22 cellular contexts compared by ENCODE assay signal in genomic region chr19:11171144-11171543, GRCh38. TPM values are rescaled to one million over a fixed set of nuclear protein-coding genes. Genes with fewer than 3 reads are reported as not detected.
DNase-seq lines count a peak whose midpoint lies in the region; ATAC-seq, FAIRE-seq and TF ChIP-seq lines count a peak whose summit lies in the region.
"Had no signal": no experiment of that assay in that cellular context is flagged by ENCODE, and none has a peak within 500 bp of the region (broad histone marks: within the 10 kb centered on the region; RNA-seq: fewer than 3 reads in every experiment).

No MANE protein-coding gene starts in this region.

- TF ChIP-seq POLR2A in heart left ventricle (IDR thresholded peaks at IDR 0.05) (no peak), HepG2 (IDR thresholded peaks at IDR 0.05; ENCODE audit: insufficient read depth in 1 of 2, low read depth in 2 of 2, low read length in 2 of 2) (no peak), spleen (IDR thresholded peaks at IDR 0.05) (no peak)

- no peak for FAIRE-seq in HepG2 (lab: Jason Lieb, UNC)
- FAIRE-seq: G401.6 had no signal

- TF ChIP-seq EP300 in HepG2 (IDR thresholded peaks at IDR 0.05; ENCODE audit: low read depth in 2 of 2, low read length in 2 of 2) (no peak), HepG2 (CRISPR knock-in tag; IDR thresholded peaks at IDR 0.05; ENCODE audit: borderline replicate concordance) (no peak), SK-N-SH (IDR thresholded peaks at IDR 0.05; ENCODE audit: borderline replicate concordance in 1 of 2, low read depth in 1 of 2, low read length in 1 of 2) (no peak)

- intact Hi-C loops in heart left ventricle (cut with DNase I): no loop called here
- intact Hi-C loops in HepG2 (cut with micrococcal nuclease; ENCODE audit: unreplicated experiment): no loop called here
- intact Hi-C loops in spleen (cut with DNase I; ENCODE audit: low total_unique reads): no loop called here

- no peak overlapping the region for H3K4me2 ChIP-seq in HepG2 (ENCODE audit: low read depth, low read length)
- H3K4me2 ChIP-seq in SK-N-SH: no peak overlapping the region

- in situ Hi-C loops in HepG2 (cut with HindIII; ENCODE audit: extremely low pct_ligation_motif_present, low pct_unique_long_range_greater_than_20kb): no loop called here

- CTCF ChIA-PET in HepG2 (lab: Yijun Ruan, JAX; ENCODE audit: low intra/inter-chr PET ratio, low total read pairs) (no interaction called here), SK-N-SH (lab: Yijun Ruan, JAX) (interaction anchor here (1.2 to 1.6 kb wide), 2 partner anchors 32 to 45 kb away, joined by 4 read pairs; no protein-coding TSS in a partner anchor)

- ATAC-seq in heart left ventricle (no peak), HepG2 (0 out of 3 replicates have a peak, but pooled peaks have one; percentile 28)
- ATAC-seq: PC-3 had no signal

- POLR2A ChIA-PET in HepG2 (lab: Yijun Ruan, JAX): no interaction called here
- POLR2A ChIA-PET in SK-N-SH (lab: Yijun Ruan, JAX): no interaction called here

- TF ChIP-seq CTCF in right atrium auricular region (IDR thresholded peaks at IDR 0.05) (no peak), heart left ventricle (IDR thresholded peaks at IDR 0.05) (no peak), HepG2 (CRISPR knock-in tag; IDR thresholded peaks at IDR 0.05) (no peak), spleen (IDR thresholded peaks at IDR 0.05 in 8 of 11, conservative IDR thresholded peaks at IDR 0.05 in 3 of 11) (no peak), SK-N-SH (IDR thresholded peaks at IDR 0.05) (no peak)

- H3K36me3 ChIP-seq in right atrium auricular region (peaks cover 98% of the 10 kb centered on the region), heart left ventricle (peaks cover 0 to 100% (median 95%) of the 10 kb centered on the region in 9 donors), HepG2 (replicated peaks in 1 of 2; ENCODE audit: control insufficient read depth in 1 of 2, insufficient read depth in 2 of 2, low read length in 2 of 2) (peaks cover 4 to 20% of the 10 kb centered on the region in 2 experiments; a peak in 3 of 5 replicates), subcutaneous abdominal adipose tissue (ENCODE audit: control insufficient read depth in 5 of 5, insufficient read depth in 5 of 5, low read length in 5 of 5) (peaks cover 0 to 84% (median 71%) of the 10 kb centered on the region in 5 donors), spleen (peaks cover 0 to 94% (median 18%) of the 10 kb centered on the region in 6 donors), SK-N-SH (replicated peaks in 1 of 2; ENCODE audit: control insufficient read depth in 1 of 2, insufficient read depth in 2 of 2, low read length in 1 of 2) (peaks cover 42 to 56% of the 10 kb centered on the region in 2 experiments)

- H3K4me3 ChIP-seq in right atrium auricular region (no peak overlapping the region), heart left ventricle (no peak overlapping the region), HepG2 (replicated peaks in 1 of 3; ENCODE audit: insufficient read depth in 1 of 3, low read depth in 2 of 3, low read length in 3 of 3) (no peak overlapping the region), subcutaneous abdominal adipose tissue (ENCODE audit: low read depth in 1 of 5, low read length in 5 of 5) (no peak overlapping the region), spleen (no peak overlapping the region), SK-N-SH (ENCODE audit: low read depth in 2 of 2, low read length in 1 of 2) (no peak overlapping the region)

- peaks cover 24% of the 10 kb centered on the region for H3F3A ChIP-seq in SK-N-SH (replicated peaks; ENCODE audit: insufficient read depth)

- H3K9ac ChIP-seq in HepG2 (ENCODE audit: insufficient read depth, low read depth, low read length): no peak overlapping the region
- no peak overlapping the region for H3K9ac ChIP-seq in subcutaneous abdominal adipose tissue (ENCODE audit: low read length in 5 of 5)
- H3K9ac ChIP-seq in SK-N-SH: no peak overlapping the region

- peaks cover 0 to 8% of the 10 kb centered on the region in 2 donors for H3K4me1 ChIP-seq in right atrium auricular region
- peaks cover 0 to 18% (median 6%) of the 10 kb centered on the region in 12 donors for H3K4me1 ChIP-seq in heart left ventricle
- H3K4me1 ChIP-seq in HepG2 (ENCODE audit: insufficient read depth, low read length): no peaks in the 10 kb centered on the region
- H3K4me1 ChIP-seq in subcutaneous abdominal adipose tissue (ENCODE audit: control insufficient read depth in 5 of 5, insufficient read depth in 5 of 5, low read length in 5 of 5): peaks cover 7 to 29% (median 21%) of the 10 kb centered on the region in 5 donors
- H3K4me1 ChIP-seq in spleen: no peaks in the 10 kb centered on the region
- peaks cover 0 to 16% of the 10 kb centered on the region in 2 experiments; a peak in 2 of 4 replicates for H3K4me1 ChIP-seq in SK-N-SH (ENCODE audit: control insufficient read depth in 1 of 2, insufficient read depth in 2 of 2, low read depth in 1 of 2, low read length in 1 of 2)

- H4K20me1 ChIP-seq in HepG2 (ENCODE audit: insufficient read depth, low read length) (no peaks in the 10 kb centered on the region), SK-N-SH (ENCODE audit: insufficient read depth) (no peaks in the 10 kb centered on the region)

- H3K27ac ChIP-seq in right atrium auricular region (peak overlapping the region; percentile 8), heart left ventricle (peak overlapping the region in 3 of 12 donors; percentile 5 to 86 (median 36)), HepG2 (ENCODE audit: extremely low read length, insufficient read depth, low read length) (no peak overlapping the region), subcutaneous abdominal adipose tissue (ENCODE audit: low read depth, low read length) (peak overlapping the region; percentile 41), spleen (no peak overlapping the region), SK-N-SH (ENCODE audit: low read depth in 2 of 2, low read length in 1 of 2) (no peak overlapping the region)
- H3K27ac ChIP-seq: HL-60 had no signal

- DNase-seq in right atrium auricular region (ENCODE audit: low spot score) (no peak), heart left ventricle (no peak), HepG2 (ENCODE audit: low spot score) (no peak), spleen (no peak), SK-N-SH (no peak), C1 segment of cervical spinal cord (lab: John Stamatoyannopoulos, UW) (no peak)
- DNase-seq in stimulated activated CD4-positive, alpha-beta T cell treated with anti-CD3 and anti-CD28 coated beads, Interleukin-15, amount 100 ng/mL, for 24 hours: no peak
- DNase-seq: 8988T; CD4-positive, CD25-positive, alpha-beta regulatory T cell; COR-L47; DMS 273 treated with DMSO at 0.1 percent for 48 hours; H7; IMR-90; NCI-H1417; NCI-H187 treated with DMSO at 0.1 percent for 48 hours; NCI-H345; NCI-H524 treated with DMSO at 0.1 percent for 48 hours; PC-3; RPMI8226 had no signal

- 55 to 70% (median 62%) methylated on average over 5 of the region's 5 CpGs for WGBS in heart left ventricle, 4 donors
- WGBS in HepG2 (ENCODE audit: low lambda C conversion rate): 80% methylated on average over 5 of the region's 5 CpGs
- WGBS in spleen, 5 donors: 78 to 90% (median 84%) methylated on average over 5 of the region's 5 CpGs
- WGBS in SK-N-SH (ENCODE audit: low lambda C conversion rate): 93% methylated on average over 5 of the region's 5 CpGs

- H2AFZ ChIP-seq in HepG2 (ENCODE audit: low read length): no peak overlapping the region
- H2AFZ ChIP-seq in SK-N-SH (ENCODE audit: low read depth): no peak overlapping the region

- no peaks in the 10 kb centered on the region for H3K79me2 ChIP-seq in HepG2 (ENCODE audit: insufficient read depth, low read length)
- peaks cover 3% of the 10 kb centered on the region; the same call in 1 of the 2 replicates for H3K79me2 ChIP-seq in SK-N-SH (ENCODE audit: insufficient read depth)

- BruUV-seq in HepG2 (replicated peaks; lab: Mats Ljungman, UMichigan): no TSS peak

- no peaks in the 10 kb centered on the region for H3K9me3 ChIP-seq in right atrium auricular region
- no peaks in the 10 kb centered on the region for H3K9me3 ChIP-seq in heart left ventricle
- H3K9me3 ChIP-seq in HepG2 (ENCODE audit: low read length): no peaks in the 10 kb centered on the region
- H3K9me3 ChIP-seq in subcutaneous abdominal adipose tissue (ENCODE audit: control insufficient read depth in 5 of 5, low read length in 5 of 5): no peaks in the 10 kb centered on the region
- H3K9me3 ChIP-seq in spleen: no peaks in the 10 kb centered on the region
- H3K9me3 ChIP-seq in SK-N-SH: no peaks in the 10 kb centered on the region

- H3K27me3 ChIP-seq in right atrium auricular region: no peaks in the 10 kb centered on the region
- H3K27me3 ChIP-seq in heart left ventricle: no peaks in the 10 kb centered on the region
- H3K27me3 ChIP-seq in HepG2 (ENCODE audit: control insufficient read depth in 1 of 2, insufficient read depth in 2 of 2, low read length in 2 of 2): no peaks in the 10 kb centered on the region
- H3K27me3 ChIP-seq in subcutaneous abdominal adipose tissue (ENCODE audit: control insufficient read depth in 5 of 5, insufficient read depth in 4 of 5, low read length in 5 of 5): no peaks in the 10 kb centered on the region
- no peaks in the 10 kb centered on the region for H3K27me3 ChIP-seq in spleen (replicated peaks in 1 of 7)
- H3K27me3 ChIP-seq in SK-N-SH (ENCODE audit: insufficient read depth): no peaks in the 10 kb centered on the region

- TF ChIP-seq RAD21 in HepG2 (CRISPR knock-in tag; IDR thresholded peaks at IDR 0.05): no peak
- no peak for TF ChIP-seq RAD21 in SK-N-SH (IDR thresholded peaks at IDR 0.05; ENCODE audit: low read length)

- H3K9me2 ChIP-seq in SK-N-SH: no peaks in the 10 kb centered on the region

RNA-seq across cellular contexts. Expression of gene SPC24, which starts 15.6 kb away (rescaled TPM):
- 1 to 10 TPM; 1.2 to 5.7 TPM for total RNA-seq in right atrium auricular region
- total RNA-seq in heart left ventricle: 10 to 100 TPM in 1 of 9 donors, 1 to 10 TPM in 8; 1.7 to 10.7 (median 5.2) TPM
- polyA plus RNA-seq in heart left ventricle: 1 to 10 TPM; 1.4 to 3.0 TPM
- total RNA-seq in HepG2 (2016; rRNA removed; fragmentation: Illumina TruSeq; extraction: Trizol): 46.2 and 63.2 TPM in 2 replicates
- total RNA-seq in HepG2 (2016; cell fraction: cytosol; rRNA removed; fragmentation: Illumina TruSeq; extraction: Trizol; ENCODE audit: low read depth): 7.6 and 7.9 TPM in 2 replicates
- total RNA-seq in HepG2 (2016; cell fraction: insoluble cytoplasmic fraction; rRNA removed; fragmentation: Illumina TruSeq; extraction: Trizol): 47.6 and 55.0 TPM in 2 replicates
- 21.9 and 24.3 TPM in 2 replicates for total RNA-seq in HepG2 (2016; cell fraction: membrane; rRNA removed; fragmentation: Illumina TruSeq; extraction: Trizol)
- total RNA-seq in HepG2 (2016; cell fraction: nucleus; rRNA removed; fragmentation: Illumina TruSeq; extraction: Trizol): 24.3 and 25.4 TPM in 2 replicates
- 8.8 and 10.0 TPM in 2 replicates for polyA plus RNA-seq in HepG2 (2011; rRNA removed)
- polyA plus RNA-seq in HepG2 (2011; cell fraction: cytosol; rRNA removed): 6.3 and 10.5 TPM in 2 replicates
- polyA plus RNA-seq in HepG2 (2011; cell fraction: nucleus; rRNA removed): 10.2 and 12.2 TPM in 2 replicates
- polyA plus RNA-seq in HepG2 (2012): 3.9 and 8.5 TPM in 2 replicates
- polyA plus RNA-seq in HepG2 (2016; cell fraction: cytosol; fragmentation: Illumina TruSeq; extraction: Trizol; ENCODE audit: low read depth): 3.0 and 3.9 TPM in 2 replicates
- 26.0 and 27.0 TPM in 2 replicates for polyA plus RNA-seq in HepG2 (2016; cell fraction: insoluble cytoplasmic fraction; fragmentation: Illumina TruSeq; extraction: Trizol; ENCODE audit: low read depth)
- 7.2 and 8.5 TPM in 2 replicates for polyA plus RNA-seq in HepG2 (2016; cell fraction: membrane; fragmentation: Illumina TruSeq; extraction: Trizol; ENCODE audit: low read depth)
- 31.6 and 34.4 TPM in 2 replicates for polyA plus RNA-seq in HepG2 (2016; cell fraction: nucleus; fragmentation: Illumina TruSeq; extraction: Trizol; ENCODE audit: insufficient read depth, low read depth)
- polyA minus RNA-seq in HepG2 (2011; rRNA and poly(A)+ RNA removed; ENCODE audit: low replicate concordance): 27.2 and 131 TPM in 2 replicates
- polyA minus RNA-seq in HepG2 (2011; cell fraction: cytosol; rRNA and poly(A)+ RNA removed): 11.4 and 21.7 TPM in 2 replicates
- polyA minus RNA-seq in HepG2 (2011; cell fraction: nucleus; rRNA and poly(A)+ RNA removed): 8.6 and 9.8 TPM in 2 replicates
- 1 to 10 TPM; 2.0 to 9.7 (median 3.6) TPM for total RNA-seq in spleen
- 1 to 10 TPM; 1.7 to 4.4 (median 3.9) TPM for polyA plus RNA-seq in spleen
- 12.7 and 18.9 TPM in 2 replicates for polyA plus RNA-seq in SK-N-SH (2012; rRNA removed)
- 8.5 and 13.1 TPM in 2 replicates for polyA plus RNA-seq in SK-N-SH (2012; cell fraction: cytosol; rRNA removed)
- polyA plus RNA-seq in SK-N-SH (2012; cell fraction: nucleus; rRNA removed): 25.0 and 27.1 TPM in 2 replicates

RNA-seq across cellular contexts. Expression of gene KANK2, which starts 26.2 kb away (rescaled TPM):
- total RNA-seq in right atrium auricular region (100 to 1,000 TPM; 445 to 622 TPM), heart left ventricle (1,000 to 10,000 TPM in 1 of 9 donors, 100 to 1,000 TPM in 8; 232 to 1,831 (median 296) TPM), HepG2 (2016; rRNA removed; fragmentation: Illumina TruSeq; extraction: Trizol) (11.0 and 12.9 TPM in 2 replicates), spleen (100 to 1,000 TPM in 4 of 7 donors, 10 to 100 TPM in 3; 47.7 to 144 (median 117) TPM)
- polyA plus RNA-seq in heart left ventricle (100 to 1,000 TPM; 275 to 281 TPM), HepG2 (2011; rRNA removed) (5.7 and 6.8 TPM in 2 replicates), spleen (10 to 100 TPM; 16.3 to 34.9 (median 20.1) TPM), SK-N-SH (2012; rRNA removed) (63.9 and 92.4 TPM in 2 replicates)
- total RNA-seq in HepG2 (2016; cell fraction: cytosol; rRNA removed; fragmentation: Illumina TruSeq; extraction: Trizol; ENCODE audit: low read depth): 1.5 TPM in 2 replicates
- 10.8 and 16.5 TPM in 2 replicates for total RNA-seq in HepG2 (2016; cell fraction: insoluble cytoplasmic fraction; rRNA removed; fragmentation: Illumina TruSeq; extraction: Trizol)
- 6.2 TPM in 2 replicates for total RNA-seq in HepG2 (2016; cell fraction: membrane; rRNA removed; fragmentation: Illumina TruSeq; extraction: Trizol)
- total RNA-seq in HepG2 (2016; cell fraction: nucleus; rRNA removed; fragmentation: Illumina TruSeq; extraction: Trizol): 12.8 and 13.5 TPM in 2 replicates
- 4.3 and 5.1 TPM in 2 replicates for polyA plus RNA-seq in HepG2 (2011; cell fraction: cytosol; rRNA removed)
- polyA plus RNA-seq in HepG2 (2011; cell fraction: nucleus; rRNA removed): 21.5 and 24.8 TPM in 2 replicates
- 7.1 and 11.3 TPM in 2 replicates for polyA plus RNA-seq in HepG2 (2012)
- 0.79 and 1.2 TPM in 2 replicates for polyA plus RNA-seq in HepG2 (2016; cell fraction: cytosol; fragmentation: Illumina TruSeq; extraction: Trizol; ENCODE audit: low read depth)
- 8.4 and 13.7 TPM in 2 replicates for polyA plus RNA-seq in HepG2 (2016; cell fraction: insoluble cytoplasmic fraction; fragmentation: Illumina TruSeq; extraction: Trizol; ENCODE audit: low read depth)
- polyA plus RNA-seq in HepG2 (2016; cell fraction: membrane; fragmentation: Illumina TruSeq; extraction: Trizol; ENCODE audit: low read depth): 2.9 and 3.9 TPM in 2 replicates
- polyA plus RNA-seq in HepG2 (2016; cell fraction: nucleus; fragmentation: Illumina TruSeq; extraction: Trizol; ENCODE audit: insufficient read depth, low read depth): 27.2 and 28.0 TPM in 2 replicates
- polyA minus RNA-seq in HepG2 (2011; rRNA and poly(A)+ RNA removed; ENCODE audit: low replicate concordance): 25.5 and 78.0 TPM in 2 replicates
- polyA minus RNA-seq in HepG2 (2011; cell fraction: cytosol; rRNA and poly(A)+ RNA removed): 8.5 and 9.8 TPM in 2 replicates
- 5.2 and 9.0 TPM in 2 replicates for polyA minus RNA-seq in HepG2 (2011; cell fraction: nucleus; rRNA and poly(A)+ RNA removed)
- 53.5 and 70.6 TPM in 2 replicates for polyA plus RNA-seq in SK-N-SH (2012; cell fraction: cytosol; rRNA removed)
- 95.9 and 113 TPM in 2 replicates for polyA plus RNA-seq in SK-N-SH (2012; cell fraction: nucleus; rRNA removed)

Comparison
In these comparisons a context has a peak if more than half of its experiments do, and no peak if none do; other contexts are left out.
1. H3K27ac ChIP-seq: peak in right atrium auricular region (2 of 2) and subcutaneous abdominal adipose tissue (single experiment); none in HepG2 (single experiment), spleen (0 of 8) and SK-N-SH (0 of 2).